10 cellular contexts compared by ENCODE assay signal in the genomic region with DNA sequence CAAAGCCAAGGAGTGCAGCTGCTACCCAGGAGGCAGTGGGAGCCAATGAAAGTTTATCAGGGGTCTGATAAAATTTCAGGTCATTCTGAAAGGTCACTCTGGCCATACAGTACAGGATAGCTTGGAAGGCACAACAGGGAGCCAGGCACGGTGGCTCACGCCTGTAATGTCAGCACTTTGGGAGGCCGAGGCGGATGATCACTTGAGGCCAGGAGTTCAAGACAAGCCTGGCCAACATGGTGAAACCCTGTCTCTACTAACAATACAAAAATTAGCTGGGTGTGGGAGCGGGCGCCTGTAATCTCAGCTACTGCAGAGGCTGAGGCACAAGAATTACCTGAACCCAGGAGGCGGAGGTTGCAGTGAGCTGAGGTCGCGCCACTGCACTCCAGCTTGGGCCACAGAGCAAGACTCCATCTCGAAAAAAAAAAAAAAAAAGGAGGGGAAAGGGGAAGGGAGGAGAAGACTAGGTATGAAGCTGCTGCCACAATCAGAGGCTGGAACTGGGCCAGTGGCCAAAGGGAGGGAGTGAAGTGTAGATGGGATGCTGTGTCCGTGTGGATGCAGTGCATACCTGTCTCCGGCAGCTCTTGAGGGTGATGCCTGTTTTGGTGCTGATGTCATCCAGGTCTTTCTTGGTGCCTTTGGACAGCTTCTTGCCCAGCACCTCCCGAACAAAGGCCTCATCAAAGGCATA. TPM values are rescaled to one million over a fixed set of nuclear protein-coding genes. Genes with fewer than 3 reads are reported as not detected.
DNase-seq lines count a peak whose midpoint lies in the region; ATAC-seq and TF ChIP-seq lines count a peak whose summit lies in the region.
"Had no signal": no experiment of that assay in that cellular context is flagged by ENCODE, and none has a peak within 500 bp of the region (broad histone marks: within the 10 kb centered on the region; RNA-seq: fewer than 3 reads in every experiment).

No MANE protein-coding gene starts in this region.

- DNase-seq in H7 (no peak), WERI-Rb-1 (no peak), fibroblast of the aortic adventitia (ENCODE audit: low read depth) (no peak), gastrocnemius medialis (no peak), anterior cingulate cortex (lab: John Stamatoyannopoulos, UW) (no peak), inferior parietal cortex (ENCODE audit: extremely low spot score) (no peak)
- DNase-seq: T1000 had no signal

- TF ChIP-seq POLR2A in gastrocnemius medialis (IDR thresholded peaks at IDR 0.05), result no peak

- TF ChIP-seq CTCF in WERI-Rb-1 (IDR thresholded peaks at IDR 0.05; ENCODE audit: low read depth, low read length), result no peak
- no peak for TF ChIP-seq CTCF in fibroblast of the aortic adventitia (IDR thresholded peaks at IDR 0.05; ENCODE audit: insufficient read depth, low read length)
- no peak for TF ChIP-seq CTCF in gastrocnemius medialis (IDR thresholded peaks at IDR 0.05 in 4 of 5, conservative IDR thresholded peaks at IDR 0.05 in 1 of 5)

- H3K4me3 ChIP-seq in H7 (ENCODE audit: insufficient read depth, low read depth, low read length), result peak overlapping the region; percentile 75
- H3K4me3 ChIP-seq in WERI-Rb-1 (ENCODE audit: low read depth, low read length), result peak overlapping the region; percentile 86
- peak overlapping the region; percentile 87 for H3K4me3 ChIP-seq in fibroblast of the aortic adventitia (ENCODE audit: low read depth, low read length)
- H3K4me3 ChIP-seq in gastrocnemius medialis, result peak overlapping the region; percentile 66 to 86 (median 78)

- intact Hi-C loops in gastrocnemius medialis (cut with DNase I; ENCODE audit: low total_unique reads), result no loop called here

- H3K36me3 ChIP-seq in H7 (replicated peaks; ENCODE audit: control insufficient read depth, insufficient read depth, low read length) (peaks cover 34% of the 10 kb centered on the region), WERI-Rb-1 (peaks cover 50% of the 10 kb centered on the region), gastrocnemius medialis (peaks cover 0 to 37% of the 10 kb centered on the region in 2 donors)

- H3K27ac ChIP-seq in WERI-Rb-1 (peak overlapping the region; percentile 86; the same call in 1 of the 2 replicates), gastrocnemius medialis (peak overlapping the region; percentile 93 to 98 (median 96))

- H3K4me1 ChIP-seq in gastrocnemius medialis, result peaks cover 31 to 34% of the 10 kb centered on the region in 2 donors

- no peaks in the 10 kb centered on the region for H3K9me3 ChIP-seq in WERI-Rb-1 (ENCODE audit: severe bottlenecking)
- no peaks in the 10 kb centered on the region for H3K9me3 ChIP-seq in gastrocnemius medialis

- H3K27me3 ChIP-seq in H7 (ENCODE audit: control insufficient read depth, insufficient read depth, low read length) (peaks cover 17% of the 10 kb centered on the region), WERI-Rb-1 (ENCODE audit: insufficient read depth, low read depth, severe bottlenecking) (no peaks in the 10 kb centered on the region), gastrocnemius medialis (no peaks in the 10 kb centered on the region)

- ATAC-seq in gastrocnemius medialis, result no peak
- no peak for ATAC-seq in HG02885 (IDR thresholded peaks at IDR 0.05; ENCODE audit: poor library complexity, unreplicated experiment)
- no peak for ATAC-seq in HG03045 (IDR thresholded peaks at IDR 0.05; ENCODE audit: unreplicated experiment)

- in situ Hi-C loops in gastrocnemius medialis (cut with MboI; ENCODE audit: low sequenced_read_pairs in 4 of 4), result loop anchor here (10.0 kb wide), 3 partner anchors 78 to 108 kb away; partner anchors contain the start of gene SART1 (in 1 of the 4)

RNA-seq across cellular contexts. Expression of gene FIBP, which starts 1.1 kb away (rescaled TPM):
- total RNA-seq in H7 (2014; rRNA removed; shearing (Covaris generic)), result 113 and 139 TPM in 2 replicates
- total RNA-seq in fibroblast of the aortic adventitia (ENCODE audit: low replicate concordance) (71.7 and 157 TPM in 2 replicates), gastrocnemius medialis (10 to 100 TPM; 39.6 to 79.3 (median 53.0) TPM)

RNA-seq across cellular contexts. Expression of gene CCDC85B, which starts 3.3 kb away (rescaled TPM):
- 39.2 and 42.4 TPM in 2 replicates for total RNA-seq in H7 (2014; rRNA removed; shearing (Covaris generic))
- total RNA-seq in fibroblast of the aortic adventitia (ENCODE audit: low replicate concordance) (75.0 and 288 TPM in 2 replicates), gastrocnemius medialis (10 to 100 TPM; 25.4 to 81.3 (median 42.4) TPM)

RNA-seq across cellular contexts. Expression of gene CTSW, which starts 7.5 kb away (rescaled TPM):
- not detected in 2 replicates for total RNA-seq in H7 (2014; rRNA removed; shearing (Covaris generic))
- total RNA-seq in fibroblast of the aortic adventitia (ENCODE audit: low replicate concordance), result not detected in 2 replicates
- total RNA-seq in gastrocnemius medialis, result under 1 TPM in 3 of 4 donors, not detected in 1; 0.20 to 0.49 (median 0.32) TPM
- total RNA-seq: pulmonary artery endothelial cell had no signal

RNA-seq across cellular contexts. Expression of gene FOSL1, which starts 13.0 kb away (rescaled TPM):
- 0.48 and 1.0 TPM in 2 replicates for total RNA-seq in H7 (2014; rRNA removed; shearing (Covaris generic))
- total RNA-seq in fibroblast of the aortic adventitia (ENCODE audit: low replicate concordance) (11.4 and 73.9 TPM in 2 replicates), gastrocnemius medialis (1 to 10 TPM in 3 of 4 donors, under 1 TPM in 1; 0.36 to 9.3 (median 5.2) TPM)

RNA-seq across cellular contexts. Expression of gene EFEMP2, which starts 14.6 kb away (rescaled TPM):
- 8.5 and 13.2 TPM in 2 replicates for total RNA-seq in H7 (2014; rRNA removed; shearing (Covaris generic))
- total RNA-seq in fibroblast of the aortic adventitia (ENCODE audit: low replicate concordance) (57.3 and 105 TPM in 2 replicates), gastrocnemius medialis (10 to 100 TPM; 20.6 to 24.1 (median 22.9) TPM)
